Comparison of ENCODE assay signal across 9 cellular contexts in the genomic region with DNA sequence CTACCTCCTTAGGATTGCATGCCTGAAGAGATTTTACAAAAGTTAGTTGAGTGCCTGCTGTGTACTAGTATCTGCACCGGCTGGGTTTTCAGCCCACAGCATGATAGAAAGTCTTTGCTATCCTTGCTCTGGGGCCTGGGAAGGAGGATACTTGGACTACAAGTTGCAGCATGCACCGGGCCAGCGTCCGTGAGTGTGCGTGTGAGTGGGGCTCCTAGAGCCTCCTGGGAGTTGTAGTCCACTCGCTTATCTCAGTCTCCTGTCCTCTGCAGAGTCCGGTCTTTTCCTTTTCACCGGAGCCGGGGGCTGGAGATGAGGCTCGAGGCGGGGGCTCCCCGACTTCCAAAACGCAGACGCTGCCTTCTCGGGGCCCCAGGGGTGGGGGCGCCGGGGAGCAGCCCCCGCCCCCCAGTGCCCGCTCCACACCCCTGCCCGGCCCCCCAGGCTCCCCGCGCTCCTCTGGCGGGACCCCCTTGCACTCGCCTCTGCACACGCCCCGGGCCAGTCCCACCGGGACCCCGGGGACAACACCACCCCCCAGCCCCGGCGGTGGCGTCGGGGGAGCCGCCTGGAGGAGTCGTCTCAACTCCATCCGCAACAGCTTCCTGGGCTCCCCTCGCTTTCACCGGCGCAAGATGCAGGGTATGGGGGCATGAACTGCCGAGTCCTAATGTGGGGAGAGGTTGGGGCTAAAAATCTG. TPM values are rescaled to one million over a fixed set of nuclear protein-coding genes. Genes with fewer than 3 reads are reported as not detected.
A peak's percentile ranks its signal among the peaks of the same experiment; 100 is the strongest.
DNase-seq lines count a peak whose midpoint lies in the region; ATAC-seq, FAIRE-seq and TF ChIP-seq lines count a peak whose summit lies in the region.
"Had no signal": no experiment of that assay in that cellular context is flagged by ENCODE, and none has a peak within 500 bp of the region (broad histone marks: within the 10 kb centered on the region; RNA-seq: fewer than 3 reads in every experiment).

No MANE protein-coding gene starts in this region.

- no peak for TF ChIP-seq CTCF in gastroesophageal sphincter (IDR thresholded peaks at IDR 0.05)

- H3K36me3 ChIP-seq in gastroesophageal sphincter: peaks cover 0 to 70% of the 10 kb centered on the region in 2 donors

- peaks cover 0 to 11% (median 5%) of the 10 kb centered on the region in 3 donors for H3K4me1 ChIP-seq in gastroesophageal sphincter

- no peaks in the 10 kb centered on the region for H3K9me3 ChIP-seq in gastroesophageal sphincter

- no peak for FAIRE-seq in urothelium cell line (lab: Jason Lieb, UNC)

- no peak for TF ChIP-seq EP300 in gastroesophageal sphincter (IDR thresholded peaks at IDR 0.05)

- H3K27me3 ChIP-seq in gastroesophageal sphincter: no peaks in the 10 kb centered on the region

- H3K27ac ChIP-seq in gastroesophageal sphincter: no peak overlapping the region

- ATAC-seq in gastroesophageal sphincter (no peak), GM18861 (IDR thresholded peaks at IDR 0.05; ENCODE audit: unreplicated experiment) (no peak), GM21423 (IDR thresholded peaks at IDR 0.05; ENCODE audit: unreplicated experiment) (no peak)

- TF ChIP-seq POLR2A in gastroesophageal sphincter (IDR thresholded peaks at IDR 0.05): no peak

- no peak overlapping the region for H3K4me3 ChIP-seq in gastroesophageal sphincter

- WGBS in gastroesophageal sphincter (ENCODE audit: low coverage in 1 of 2), 2 donors: 80 to 84% methylated on average over 1 to 5 of the region's 39 CpGs

- peak; percentile 14 to 31 for DNase-seq in stimulated activated CD4-positive, alpha-beta T cell treated with anti-CD3 and anti-CD28 coated beads, Interleukin-15, amount 100 ng/mL, for 48 hours (ENCODE audit: low read depth in 2 of 2)
- no peak for DNase-seq in stimulated activated CD4-positive, alpha-beta T cell treated with anti-CD3 and anti-CD28 coated beads, Interleukin-4, amount 100 ng/mL, for 4 hours
- DNase-seq in NCI-H526 treated with DMSO at 0.1 percent for 48 hours (lab: John Stamatoyannopoulos, UW) (peak; percentile 32), dermis blood vessel endothelial cell (peak; percentile 47), urothelium cell line (ENCODE audit: low spot score) (peak; percentile 45)
- DNase-seq: immature natural killer cell had no signal

RNA-seq across cellular contexts. Expression of a gene that starts 20.6 kb away (rescaled TPM):
- total RNA-seq in dermis blood vessel endothelial cell: 0.79 and 2.2 TPM in 2 replicates
- 10 to 100 TPM in 1 of 4 donors, 1 to 10 TPM in 3; 4.0 to 19.8 (median 8.8) TPM for total RNA-seq in gastroesophageal sphincter

RNA-seq across cellular contexts. Expression of a gene that starts 20.7 kb away (rescaled TPM):
- total RNA-seq in dermis blood vessel endothelial cell: not detected in 2 replicates
- 10 to 100 TPM in 1 of 4 donors, 1 to 10 TPM in 2, not detected in 1; 2.2 to 12.4 (median 3.3) TPM for total RNA-seq in gastroesophageal sphincter

RNA-seq across cellular contexts. Expression of a gene that starts 24.5 kb away (rescaled TPM):
- total RNA-seq in dermis blood vessel endothelial cell: 23.5 and 41.4 TPM in 2 replicates
- total RNA-seq in gastroesophageal sphincter: 10 to 100 TPM; 20.9 to 37.1 (median 26.5) TPM

RNA-seq across cellular contexts. Expression of a gene that starts 35.2 kb away (rescaled TPM):
- total RNA-seq in dermis blood vessel endothelial cell (6.1 and 6.7 TPM in 2 replicates), gastroesophageal sphincter (10 to 100 TPM in 2 of 4 donors, 1 to 10 TPM in 2; 3.4 to 11.2 (median 9.2) TPM)

RNA-seq across cellular contexts. Expression of a gene that starts 45.6 kb away (rescaled TPM):
- 23.8 and 54.5 TPM in 2 replicates for total RNA-seq in dermis blood vessel endothelial cell
- 10 to 100 TPM; 32.6 to 79.4 (median 34.0) TPM for total RNA-seq in gastroesophageal sphincter

Comparison
In these comparisons a context has a peak if more than half of its experiments do, and no peak if none do; other contexts are left out.
1. DNase-seq: peak in stimulated activated CD4-positive, alpha-beta T cell treated with anti-CD3 and anti-CD28 coated beads, Interleukin-15, amount 100 ng/mL, for 48 hours (2 of 2), NCI-H526 treated with DMSO at 0.1 percent for 48 hours (single experiment), dermis blood vessel endothelial cell (single experiment) and urothelium cell line (single experiment); none in stimulated activated CD4-positive, alpha-beta T cell treated with anti-CD3 and anti-CD28 coated beads, Interleukin-4, amount 100 ng/mL, for 4 hours (0 of 2).